ENCODE assay signal across 22 cellular contexts in genomic region chr22:24567668-24568067, GRCh38.
"Had no signal": no experiment of that assay in that cellular context is flagged by ENCODE, and none has a peak within 500 bp of the region (broad histone marks: within the 10 kb centered on the region; RNA-seq: fewer than 3 reads in every experiment).

No MANE protein-coding gene starts in this region.

- H3K4me1 Mint-ChIP-seq: neural crest cell had no signal

- H3K27me3 Mint-ChIP-seq: activated B cell treated with CpG ODN at 0.5 μM for 24 hours; activated naive CD8-positive, alpha-beta T cell treated with anti-CD3 and anti-CD28 coated beads, Interleukin-2, amount 10 ng/mL, durations not matched to agents 7 days and 5 days; naive B cell; stimulated activated naive B cell treated with anti-CD40 and anti-IgM and Interleukin-4, amounts not matched to agents 10 μg/mL and 1 μg/mL and 100 μg/mL, for 72 hours had no signal

- DNase-seq: activated B cell treated with CpG ODN at 0.5 μM for 24 hours; activated CD4-positive, alpha-beta T cell treated with anti-CD3 and anti-CD28 coated beads, Interleukin-2, amount 50 U/mL, for 1 hour; activated effector memory CD4-positive, alpha-beta T cell treated with Interleukin-2 at 50 U/mL for 16 hours; activated naive CD4-positive, alpha-beta T cell treated with Interleukin-2 at 50 U/mL for 16 hours; activated naive CD8-positive, alpha-beta T cell treated with anti-CD3 and anti-CD28 coated beads, Interleukin-2, amount 10 ng/mL, durations not matched to agents 7 days and 5 days; activated T-cell treated with anti-CD3 and anti-CD28 coated beads for 4 hours; brain microvascular endothelial cell; effector memory CD4-positive, alpha-beta T cell; naive B cell; nucleus accumbens; right cardiac atrium; stimulated activated CD4-positive, alpha-beta T cell treated with anti-CD3 and anti-CD28 coated beads, Interleukin-15, amount 100 ng/mL, for 24 hours; stimulated activated CD4-positive, alpha-beta T cell treated with anti-CD3 and anti-CD28 coated beads, Interleukin-2, amount 100 ng/mL, for 24 hours; stimulated activated naive B cell treated with anti-CD40 and anti-IgM and Interleukin-4, amounts not matched to agents 10 μg/mL and 1 μg/mL and 100 μg/mL, for 72 hours; stomach; uterus had no signal

- H3K9me3 Mint-ChIP-seq: activated B cell treated with CpG ODN at 0.5 μM for 24 hours; activated naive CD8-positive, alpha-beta T cell treated with anti-CD3 and anti-CD28 coated beads, Interleukin-2, amount 10 ng/mL, durations not matched to agents 7 days and 5 days; mesothelial cell of epicardium; naive B cell; neural crest cell; stimulated activated naive B cell treated with anti-CD40 and anti-IgM and Interleukin-4, amounts not matched to agents 10 μg/mL and 1 μg/mL and 100 μg/mL, for 72 hours had no signal

- H3K9me3 ChIP-seq: stomach, thyroid gland, uterus had no signal

- H3K27ac ChIP-seq: brain microvascular endothelial cell, coronary artery, dorsolateral prefrontal cortex, parathyroid adenoma, stomach, uterus had no signal

- H3K4me3 ChIP-seq: coronary artery, dorsolateral prefrontal cortex, stomach, thyroid gland, uterus had no signal

- H3K27me3 ChIP-seq: brain microvascular endothelial cell, dorsolateral prefrontal cortex, stomach, thyroid gland, uterus had no signal

- H3K36me3 ChIP-seq: uterus had no signal

- H3K27ac Mint-ChIP-seq: activated B cell treated with CpG ODN at 0.5 μM for 24 hours; mesothelial cell of epicardium; stimulated activated naive B cell treated with anti-CD40 and anti-IgM and Interleukin-4, amounts not matched to agents 10 μg/mL and 1 μg/mL and 100 μg/mL, for 72 hours had no signal

- H3K4me1 ChIP-seq: parathyroid adenoma had no signal

- ATAC-seq: right cardiac atrium had no signal

- H3K4me3 Mint-ChIP-seq: activated B cell treated with CpG ODN at 0.5 μM for 24 hours; activated naive CD8-positive, alpha-beta T cell treated with anti-CD3 and anti-CD28 coated beads, Interleukin-2, amount 10 ng/mL, durations not matched to agents 7 days and 5 days; mesothelial cell of epicardium; naive B cell; neural crest cell; stimulated activated naive B cell treated with anti-CD40 and anti-IgM and Interleukin-4, amounts not matched to agents 10 μg/mL and 1 μg/mL and 100 μg/mL, for 72 hours had no signal
